9 cellular contexts compared by ENCODE assay signal in the genomic region with DNA sequence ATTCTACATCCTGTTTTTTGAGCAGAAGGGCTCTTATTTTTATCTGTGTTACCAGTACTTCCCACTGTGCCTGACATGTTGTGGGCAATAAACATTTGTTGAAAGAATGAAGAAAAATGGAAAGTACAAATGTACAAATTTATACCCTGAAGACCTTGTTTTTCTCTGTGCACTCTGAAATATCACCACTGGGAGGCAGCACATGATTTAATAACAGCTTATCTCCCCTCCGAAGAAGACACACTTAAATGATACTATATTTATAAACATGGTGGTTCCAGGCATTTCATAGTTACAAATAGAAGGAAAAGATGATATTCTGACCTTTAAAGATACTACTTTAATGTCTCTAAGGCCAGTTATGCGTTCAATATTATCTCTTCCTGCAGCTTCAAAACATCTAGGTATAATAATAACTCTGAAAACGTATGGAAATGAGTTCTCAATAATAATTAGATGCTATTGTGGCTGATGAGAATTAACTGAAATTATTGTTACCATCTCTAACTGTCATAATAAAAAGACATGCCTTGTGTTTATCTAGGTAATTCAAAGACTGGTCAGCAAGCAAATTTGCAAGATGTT. TPM values are rescaled to one million over a fixed set of nuclear protein-coding genes. Genes with fewer than 3 reads are reported as not detected.
A peak's percentile ranks its signal among the peaks of the same experiment; 100 is the strongest.
DNase-seq lines count a peak whose midpoint lies in the region; ATAC-seq, FAIRE-seq and TF ChIP-seq lines count a peak whose summit lies in the region.
"Had no signal": no experiment of that assay in that cellular context is flagged by ENCODE, and none has a peak within 500 bp of the region (broad histone marks: within the 10 kb centered on the region; RNA-seq: fewer than 3 reads in every experiment).

No MANE protein-coding gene starts in this region.

- H3F3A ChIP-seq in neural progenitor cell (ENCODE audit: low read depth) = no peaks in the 10 kb centered on the region

- DNase-seq in NCI-H446 treated with DMSO at 0.1 percent for 48 hours (lab: John Stamatoyannopoulos, UW) (peak; percentile 25), esophagus muscularis mucosa (ENCODE audit: extremely low spot score) (no peak), neural progenitor cell (ENCODE audit: low spot score) (peak; percentile 37), HuH-7.5 (ENCODE audit: low spot score) (no peak)
- DNase-seq in activated CD4-positive, alpha-beta memory T cell treated with anti-CD3 and anti-CD28 coated beads for 36 hours = peak; percentile 52

- H3K27ac Mint-ChIP-seq in activated CD4-positive, alpha-beta memory T cell treated with anti-CD3 and anti-CD28 coated beads for 36 hours = no peak overlapping the region
- H3K27ac Mint-ChIP-seq in neural progenitor cell = no peak overlapping the region

- peak; percentile 58 for TF ChIP-seq CTCF in GM12872 (IDR thresholded peaks at IDR 0.05; ENCODE audit: insufficient read depth, low read depth, low read length)
- peak; percentile 69 to 77 (median 72) for TF ChIP-seq CTCF in esophagus muscularis mucosa (IDR thresholded peaks at IDR 0.05)
- TF ChIP-seq CTCF in neural progenitor cell (IDR thresholded peaks at IDR 0.05) = peak; percentile 80

- H4K20me1 ChIP-seq in neural progenitor cell (ENCODE audit: low read depth) = no peaks in the 10 kb centered on the region

- peak; percentile 66 for ATAC-seq in HG03139 (IDR thresholded peaks at IDR 0.05; ENCODE audit: unreplicated experiment)

- FAIRE-seq in A204.1 (lab: Jason Lieb, UNC) = peak; percentile 95

- H3K36me3 ChIP-seq in esophagus muscularis mucosa (no peaks in the 10 kb centered on the region), neural progenitor cell (no peaks in the 10 kb centered on the region)

- no peak overlapping the region for H3K4me3 Mint-ChIP-seq in activated CD4-positive, alpha-beta memory T cell treated with anti-CD3 and anti-CD28 coated beads for 36 hours
- H3K4me3 Mint-ChIP-seq in neural progenitor cell = no peak overlapping the region

- no peaks in the 10 kb centered on the region for H3K36me3 Mint-ChIP-seq in activated CD4-positive, alpha-beta memory T cell treated with anti-CD3 and anti-CD28 coated beads for 36 hours
- H3K36me3 Mint-ChIP-seq in neural progenitor cell = no peaks in the 10 kb centered on the region

- H3K27me3 Mint-ChIP-seq in activated CD4-positive, alpha-beta memory T cell treated with anti-CD3 and anti-CD28 coated beads for 36 hours = no peaks in the 10 kb centered on the region
- peaks cover 3% of the 10 kb centered on the region for H3K27me3 Mint-ChIP-seq in neural progenitor cell (ENCODE audit: insufficient read depth, low read depth)

- no peak for TF ChIP-seq POLR2A in esophagus muscularis mucosa (IDR thresholded peaks at IDR 0.05; ENCODE audit: low read depth)

- no peak for TF ChIP-seq EP300 in esophagus muscularis mucosa (IDR thresholded peaks at IDR 0.05)

- 23% methylated on average over 3 of the region's 3 CpGs for WGBS in esophagus muscularis mucosa

- H3K27ac ChIP-seq in esophagus muscularis mucosa (replicated peaks in 1 of 4) (no peak overlapping the region), neural progenitor cell (no peak overlapping the region)

- intact Hi-C loops in activated CD4-positive, alpha-beta memory T cell treated with anti-CD3 and anti-CD28 coated beads for 36 hours (cut with micrococcal nuclease) = loop anchor here (1.0 to 10.0 kb wide), 7 partner anchors 165 to 920 kb away; a partner anchor contains a TSS
- intact Hi-C loops in esophagus muscularis mucosa (cut with DNase I) = loop anchor here (2.0 to 10.0 kb wide), 2 partner anchors 384 to 450 kb away; no protein-coding TSS in a partner anchor

- H3K4me1 Mint-ChIP-seq in activated CD4-positive, alpha-beta memory T cell treated with anti-CD3 and anti-CD28 coated beads for 36 hours (ENCODE audit: low read depth) = peaks cover 17% of the 10 kb centered on the region
- peaks cover 11% of the 10 kb centered on the region for H3K4me1 Mint-ChIP-seq in neural progenitor cell

- H2AFZ ChIP-seq in neural progenitor cell (replicated peaks) = no peak overlapping the region

- POLR2A ChIA-PET in activated CD4-positive, alpha-beta memory T cell treated with anti-CD3 and anti-CD28 coated beads for 36 hours (lab: Charles Lee) = no interaction called here

- H3K4me3 ChIP-seq in esophagus muscularis mucosa (no peak overlapping the region), neural progenitor cell (no peak overlapping the region)

- H3K9me3 Mint-ChIP-seq in activated CD4-positive, alpha-beta memory T cell treated with anti-CD3 and anti-CD28 coated beads for 36 hours = no peaks in the 10 kb centered on the region
- peaks cover 6% of the 10 kb centered on the region for H3K9me3 Mint-ChIP-seq in neural progenitor cell

- H3K27me3 ChIP-seq in esophagus muscularis mucosa (no peaks in the 10 kb centered on the region), neural progenitor cell (no peaks in the 10 kb centered on the region)

- H3K4me2 ChIP-seq in neural progenitor cell = no peak overlapping the region

- CTCF ChIA-PET in activated CD4-positive, alpha-beta memory T cell treated with anti-CD3 and anti-CD28 coated beads for 36 hours (lab: Charles Lee) = interaction anchor here (0.6 to 6.0 kb wide), 23 partner anchors 11 to 735 kb away, joined by 3 to 40 read pairs (median 4); a partner anchor contains a TSS

- no peak overlapping the region for H3K9ac ChIP-seq in neural progenitor cell

- peaks cover 0 to 3% (median 0%) of the 10 kb centered on the region in 4 donors for H3K4me1 ChIP-seq in esophagus muscularis mucosa
- H3K4me1 ChIP-seq in neural progenitor cell = no peaks in the 10 kb centered on the region

- H3K9me3 ChIP-seq in esophagus muscularis mucosa = no peaks in the 10 kb centered on the region
- no peaks in the 10 kb centered on the region for H3K9me3 ChIP-seq in neural progenitor cell (ENCODE audit: low read depth)

- H3K79me2 ChIP-seq in neural progenitor cell (ENCODE audit: low read depth) = no peaks in the 10 kb centered on the region

RNA-seq across cellular contexts. Expression of a gene that starts 12.8 kb away (rescaled TPM):
- not detected for total RNA-seq in activated CD4-positive, alpha-beta memory T cell treated with anti-CD3 and anti-CD28 coated beads for 36 hours
- 1 to 10 TPM; 1.2 to 3.1 (median 1.7) TPM for total RNA-seq in esophagus muscularis mucosa
- 0.22 TPM in 1 of 2 replicates, not detected in the other for total RNA-seq in neural progenitor cell (ENCODE audit: low replicate concordance)

RNA-seq across cellular contexts. Expression of a gene that starts 36.0 kb away (rescaled TPM):
- not detected for total RNA-seq in activated CD4-positive, alpha-beta memory T cell treated with anti-CD3 and anti-CD28 coated beads for 36 hours
- total RNA-seq in esophagus muscularis mucosa (not detected), neural progenitor cell (ENCODE audit: low replicate concordance) (not detected in 2 replicates)
- total RNA-seq: mononuclear cell had no signal

Comparison
In these comparisons a context has a peak if more than half of its experiments do, and no peak if none do; other contexts are left out.
1. DNase-seq: peak in NCI-H446 treated with DMSO at 0.1 percent for 48 hours (single experiment), activated CD4-positive, alpha-beta memory T cell treated with anti-CD3 and anti-CD28 coated beads for 36 hours (single experiment) and neural progenitor cell (single experiment); none in esophagus muscularis mucosa (single experiment) and HuH-7.5 (single experiment).
2. Peak in every context shown above with its lines, with median percentiles within 50 percentile points of each other: CTCF ChIP-seq.